Comparison of ENCODE assay signal across 8 cellular contexts in genomic region chr16:11913425-11914079, GRCh38. TPM values are rescaled to one million over a fixed set of nuclear protein-coding genes. Genes with fewer than 3 reads are reported as not detected.
DNase-seq lines count a peak whose midpoint lies in the region; ATAC-seq and TF ChIP-seq lines count a peak whose summit lies in the region.

No MANE protein-coding gene starts in this region.

- no peak for ATAC-seq in naive B cell (ENCODE audit: low read depth in 2 of 2)
- ATAC-seq in HG02571 (IDR thresholded peaks at IDR 0.05; ENCODE audit: unreplicated experiment): no peak
- no peak for ATAC-seq in HG03521 (IDR thresholded peaks at IDR 0.05; ENCODE audit: unreplicated experiment)
- ATAC-seq in HG02610 (IDR thresholded peaks at IDR 0.05; ENCODE audit: unreplicated experiment): no peak

- peaks cover 26 to 50% (median 42%) of the 10 kb centered on the region in 3 donors for H3K4me1 Mint-ChIP-seq in naive B cell

- in situ Hi-C loops in Caki2 (cut with HindIII; ENCODE audit: low pct_unique_long_range_greater_than_20kb, low sequenced_read_pairs): loop anchor here (10.0 kb wide), 1 partner anchor 91 kb away; no protein-coding TSS in a partner anchor

- peaks cover 7% of the 10 kb centered on the region for H3K4me1 ChIP-seq in NT2/D1 (ENCODE audit: insufficient read depth, insufficient read length)

- H3K27me3 ChIP-seq in NT2/D1 (ENCODE audit: insufficient read depth, insufficient read length): no peaks in the 10 kb centered on the region

- TF ChIP-seq CTCF in cardiac fibroblast (IDR thresholded peaks at IDR 0.05; ENCODE audit: low read depth, low read length): no peak

- no peaks in the 10 kb centered on the region for H3K9me3 ChIP-seq in NT2/D1 (ENCODE audit: insufficient read depth, low read length)

- H3K4me3 Mint-ChIP-seq in naive B cell: peak overlapping the region; percentile 87 to 96 (median 94)

- peak overlapping the region; percentile 72 for H3K4me3 ChIP-seq in NT2/D1 (ENCODE audit: insufficient read length, low read depth)
- peak overlapping the region; percentile 72 to 90 for H3K4me3 ChIP-seq in cardiac fibroblast (replicated peaks in 1 of 2; ENCODE audit: low read depth in 2 of 2, low read length in 2 of 2)

- peaks cover 24% of the 10 kb centered on the region for H3K36me3 ChIP-seq in NT2/D1 (ENCODE audit: insufficient read depth, insufficient read length, low read length)

- H3K9ac ChIP-seq in NT2/D1 (ENCODE audit: insufficient read length, low read depth): peak overlapping the region; percentile 80

- peak; percentile 38 for DNase-seq in Caki2 (ENCODE audit: low read depth)
- DNase-seq in NT2/D1 (ENCODE audit: low read depth, low spot score): no peak
- peak in 1 of 2 donors; percentile 41 for DNase-seq in cardiac fibroblast (ENCODE audit: low read depth in 2 of 2)
- no peak for DNase-seq in naive B cell
- no peak for DNase-seq in SIG-M5 (lab: John Stamatoyannopoulos, UW)

- H3K9me3 Mint-ChIP-seq in naive B cell: no peaks in the 10 kb centered on the region

- H3K36me3 Mint-ChIP-seq in naive B cell: no peaks in the 10 kb centered on the region

- no peaks in the 10 kb centered on the region for H3K27me3 Mint-ChIP-seq in naive B cell

- H3K27ac Mint-ChIP-seq in naive B cell: peak overlapping the region in 3 of 6 donors; percentile 15 to 88 (median 42)

RNA-seq across cellular contexts. Expression of gene GSPT1, which starts 2.2 kb away (rescaled TPM):
- total RNA-seq in Caki2 (2014; rRNA removed; shearing (Covaris generic); ENCODE audit: low replicate concordance): 19.2 and 35.4 TPM in 2 replicates
- polyA plus RNA-seq in naive B cell (ENCODE audit: low read depth in 6 of 6): 10 to 100 TPM; 35.4 to 65.5 (median 54.3) TPM

RNA-seq across cellular contexts. Expression of gene NPIPB2, which starts 28.3 kb away (rescaled TPM):
- total RNA-seq in Caki2 (2014; rRNA removed; shearing (Covaris generic); ENCODE audit: low replicate concordance): 9.5 and 17.1 TPM in 2 replicates
- 1 to 10 TPM in 4 of 6 donors, not detected in 2; 1.4 to 8.7 (median 6.1) TPM for polyA plus RNA-seq in naive B cell (ENCODE audit: low read depth in 6 of 6)

RNA-seq across cellular contexts. Expression of gene TNFRSF17, which starts 51.5 kb away (rescaled TPM):
- not detected in 2 replicates for total RNA-seq in Caki2 (2014; rRNA removed; shearing (Covaris generic); ENCODE audit: low replicate concordance)
- polyA plus RNA-seq in naive B cell (ENCODE audit: low read depth in 6 of 6): 10 to 100 TPM; 24.0 to 75.8 (median 39.7) TPM
